ENCODE assay signal across 21 cellular contexts in genomic region chr3:144241381-144241780, GRCh38.
"Had no signal": no experiment of that assay in that cellular context is flagged by ENCODE, and none has a peak within 500 bp of the region (broad histone marks: within the 10 kb centered on the region; RNA-seq: fewer than 3 reads in every experiment).

No MANE protein-coding gene starts in this region.

- H3K27me3 ChIP-seq: foreskin keratinocyte, neutrophil, stomach had no signal

- H3K4me3 ChIP-seq: cardiac muscle cell, mucosa of descending colon, skin epidermis, stomach had no signal

- H3K36me3 ChIP-seq: cardiac muscle cell, neutrophil, stomach had no signal

- H3K27ac ChIP-seq: cardiac muscle cell, foreskin keratinocyte, neutrophil, skin epidermis, stomach had no signal

- H3K9me3 ChIP-seq: mucosa of descending colon, neutrophil, stomach had no signal

- ATAC-seq: activated CD4-positive, alpha-beta T cell treated with anti-CD3 and anti-CD28 coated beads for 36 hours; activated naive CD4-positive, alpha-beta T cell treated with anti-CD3 and anti-CD28 coated beads, Interleukin-2, amount 50 U/mL, for 72 hours; foreskin keratinocyte; left lobe of liver; mucosa of descending colon; naive thymus-derived CD8-positive, alpha-beta T cell; WTC11 had no signal

- DNase-seq: activated CD4-positive, alpha-beta memory T cell treated with anti-CD3 and anti-CD28 coated beads for 36 hours; activated CD4-positive, alpha-beta T cell treated with anti-CD3 and anti-CD28 coated beads for 36 hours; activated gamma-delta T cell treated with Interleukin-2 at 50 U/mL for 16 hours; activated T-cell treated with anti-CD3 and anti-CD28 coated beads for 4 hours; amniotic stem cell; dermis blood vessel endothelial cell; effector memory CD4-positive, alpha-beta T cell; glutamatergic neuron; mucosa of descending colon; naive thymus-derived CD8-positive, alpha-beta T cell; posterior cingulate gyrus; stimulated activated CD4-positive, alpha-beta T cell treated with anti-CD3 and anti-CD28 coated beads, Interleukin-15, amount 100 ng/mL, for 24 hours; stimulated activated CD4-positive, alpha-beta T cell treated with anti-CD3 and anti-CD28 coated beads, Interleukin-2, amount 100 ng/mL, for 48 hours; stomach had no signal

- H3K4me1 ChIP-seq: foreskin keratinocyte, stomach had no signal
